ENCODE assay signal across 38 cellular contexts in the genomic region with DNA sequence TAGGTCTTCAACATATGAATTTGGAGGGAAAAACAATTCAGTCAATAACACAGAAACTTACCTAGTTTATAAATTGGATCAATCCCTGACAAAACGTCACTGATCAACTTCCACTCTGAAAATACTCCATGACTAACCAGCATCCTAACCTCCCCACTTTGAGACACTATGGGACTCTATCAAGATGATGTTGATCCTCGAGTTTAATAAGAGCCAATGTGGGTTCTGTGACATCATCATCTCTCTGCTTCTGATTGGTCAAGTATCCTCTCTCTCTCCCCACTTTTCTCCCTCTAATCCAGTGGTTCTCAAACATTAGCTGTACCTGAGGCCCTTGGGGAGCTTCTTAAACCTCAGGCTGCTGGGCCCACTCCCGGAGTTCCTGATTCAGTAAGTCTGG. TPM values are rescaled to one million over a fixed set of nuclear protein-coding genes. Genes with fewer than 3 reads are reported as not detected.
"Had no signal": no experiment of that assay in that cellular context is flagged by ENCODE, and none has a peak within 500 bp of the region (broad histone marks: within the 10 kb centered on the region; RNA-seq: fewer than 3 reads in every experiment).

A gene (plus strand): TSS at position 301 of the 400 bp plus-strand sequence. CDS start 23,896 bp downstream, outside the sequence.

- H3K27me3 Mint-ChIP-seq: activated CD4-positive, alpha-beta memory T cell treated with anti-CD3 and anti-CD28 coated beads for 36 hours; activated CD4-positive, alpha-beta T cell treated with anti-CD3 and anti-CD28 coated beads, Interleukin-2, amount 10 ng/mL, durations not matched to agents 24 days and 14 days; activated naive CD8-positive, alpha-beta T cell treated with anti-CD3 and anti-CD28 coated beads for 36 hours; activated T-helper 17 cell treated with anti-CD3 and anti-CD28 coated beads, Interleukin-2, amount 50 U/mL, for 72 hours had no signal

- H3K4me1 ChIP-seq: adrenal gland, body of pancreas, breast epithelium had no signal

- H3K9me3 Mint-ChIP-seq: activated T-helper 17 cell treated with anti-CD3 and anti-CD28 coated beads, Interleukin-2, amount 50 U/mL, for 72 hours had no signal

- H3K4me3 ChIP-seq: adrenal gland, body of pancreas, breast epithelium had no signal

- H3K27ac Mint-ChIP-seq: activated B cell treated with CpG ODN at 0.5 μM for 24 hours; activated CD4-positive, alpha-beta memory T cell treated with anti-CD3 and anti-CD28 coated beads for 36 hours; activated CD4-positive, alpha-beta T cell treated with anti-CD3 and anti-CD28 coated beads, Interleukin-2, amount 10 ng/mL, durations not matched to agents 24 days and 14 days; activated CD8-positive, alpha-beta T cell treated with anti-CD3 and anti-CD28 coated beads for 36 hours; activated naive CD4-positive, alpha-beta T cell treated with anti-CD3 and anti-CD28 coated beads for 36 hours; activated naive CD4-positive, alpha-beta T cell treated with anti-CD3 and anti-CD28 coated beads, Interleukin-2, amount 50 U/mL, for 72 hours; activated naive CD8-positive, alpha-beta T cell treated with anti-CD3 and anti-CD28 coated beads for 36 hours; activated T-cell treated with anti-CD3 and anti-CD28 coated beads, Interleukin-2, amount 50 U/mL, for 72 hours; activated T-helper 1 cell treated with anti-CD3 and anti-CD28 coated beads, Interleukin-12 subunit alpha, Interleukin-12 subunit beta, Interleukin-2, Interleukin-4 antibody, amounts not matched to agents 30 ng/mL and 10 ng/mL and 1 ng/mL, durations not matched to agents 14 hours and 24 hours and 36 hours; activated T-helper 17 cell treated with anti-CD3 and anti-CD28 coated beads, Interleukin-2, amount 50 U/mL, for 72 hours; T-helper 1 cell treated with Interleukin-12 subunit alpha and Interleukin-12 subunit beta and Interleukin-4 antibody, amounts not matched to agents 30 μg/mL and 1 μg/mL, for 36 hours; T-helper 2 cell treated with Interferon-gamma antibody and Interleukin-4, amounts not matched to agents 5 μg/mL and 100 μg/mL, for 36 hours had no signal

- H3K27me3 ChIP-seq: adrenal gland, body of pancreas, brain microvascular endothelial cell, breast epithelium had no signal

- H3K27ac ChIP-seq: adrenal gland, body of pancreas, brain microvascular endothelial cell, breast epithelium, VCaP had no signal

- H3K9me3 ChIP-seq: adrenal gland had no signal

- H3K36me3 Mint-ChIP-seq: activated CD4-positive, alpha-beta memory T cell treated with anti-CD3 and anti-CD28 coated beads for 36 hours; activated naive CD8-positive, alpha-beta T cell treated with anti-CD3 and anti-CD28 coated beads for 36 hours had no signal

- ATAC-seq: activated CD8-positive, alpha-beta T cell treated with anti-CD3 and anti-CD28 coated beads for 36 hours; activated naive CD4-positive, alpha-beta T cell treated with anti-CD3 and anti-CD28 coated beads, Interleukin-2, amount 50 U/mL, for 72 hours; activated T-cell treated with anti-CD3 and anti-CD28 coated beads, Interleukin-2, amount 50 U/mL, for 4 hours; activated T-cell treated with anti-CD3 and anti-CD28 coated beads, Interleukin-2, amount 50 U/mL, for 72 hours; activated T-helper 17 cell treated with anti-CD3 and anti-CD28 coated beads, Interleukin-2, amount 50 U/mL, for 72 hours; body of pancreas had no signal

- H3K36me3 ChIP-seq: adrenal gland, brain microvascular endothelial cell, breast epithelium had no signal

- H3K4me3 Mint-ChIP-seq: activated B cell treated with CpG ODN at 0.5 μM for 24 hours; activated CD4-positive, alpha-beta memory T cell treated with anti-CD3 and anti-CD28 coated beads for 36 hours; activated CD4-positive, alpha-beta T cell treated with anti-CD3 and anti-CD28 coated beads, Interleukin-2, amount 10 ng/mL, durations not matched to agents 24 days and 14 days; activated CD8-positive, alpha-beta T cell treated with anti-CD3 and anti-CD28 coated beads for 36 hours; activated naive CD4-positive, alpha-beta T cell treated with anti-CD3 and anti-CD28 coated beads for 36 hours; activated naive CD8-positive, alpha-beta T cell treated with anti-CD3 and anti-CD28 coated beads for 36 hours; activated T-cell treated with anti-CD3 and anti-CD28 coated beads, Interleukin-2, amount 50 U/mL, for 4 hours; activated T-cell treated with anti-CD3 and anti-CD28 coated beads, Interleukin-2, amount 50 U/mL, for 72 hours; activated T-helper 1 cell treated with anti-CD3 and anti-CD28 coated beads, Interleukin-12 subunit alpha, Interleukin-12 subunit beta, Interleukin-2, Interleukin-4 antibody, amounts not matched to agents 30 ng/mL and 10 ng/mL and 1 ng/mL, durations not matched to agents 14 hours and 24 hours and 36 hours; activated T-helper 17 cell treated with anti-CD3 and anti-CD28 coated beads, Interleukin-2, amount 50 U/mL, for 72 hours; T-helper 1 cell treated with Interleukin-12 subunit alpha and Interleukin-12 subunit beta and Interleukin-4 antibody, amounts not matched to agents 30 μg/mL and 1 μg/mL, for 36 hours; T-helper 2 cell treated with Interferon-gamma antibody and Interleukin-4, amounts not matched to agents 5 μg/mL and 100 μg/mL, for 36 hours had no signal

- DNase-seq: activated B cell treated with CpG ODN at 0.5 μM for 24 hours; activated CD4-positive, alpha-beta memory T cell treated with anti-CD3 and anti-CD28 coated beads for 36 hours; activated CD4-positive, alpha-beta T cell treated with anti-CD3 and anti-CD28 coated beads for 4 hours; activated CD4-positive, alpha-beta T cell treated with anti-CD3 and anti-CD28 coated beads, Interleukin-2, amount 10 ng/mL, durations not matched to agents 24 days and 14 days; activated CD4-positive, alpha-beta T cell treated with anti-CD3 and anti-CD28 coated beads, Interleukin-2, amount 50 U/mL, for 1 hour; activated CD4-positive, alpha-beta T cell treated with anti-CD3 and anti-CD28 coated beads, Interleukin-2, amount 50 U/mL, for 4 hours; activated CD4-positive, CD25-positive, alpha-beta regulatory T cell treated with anti-CD3 and anti-CD28 coated beads, Interleukin-2, amount 50 U/mL, for 72 hours; activated CD8-positive, alpha-beta memory T cell treated with anti-CD3 and anti-CD28 coated beads, Interleukin-2, amount 50 U/mL, for 4 hours; activated CD8-positive, alpha-beta T cell treated with anti-CD3 and anti-CD28 coated beads for 36 hours; activated effector memory CD4-positive, alpha-beta T cell treated with anti-CD3 and anti-CD28 coated beads, Interleukin-2, amount 50 U/mL, for 16 hours; activated gamma-delta T cell treated with Interleukin-2 at 50 U/mL for 16 hours; activated naive CD4-positive, alpha-beta T cell; activated naive CD4-positive, alpha-beta T cell treated with anti-CD3 and anti-CD28 coated beads for 36 hours; activated naive CD4-positive, alpha-beta T cell treated with anti-CD3 and anti-CD28 coated beads, Interleukin-2, amount 50 U/mL, for 16 hours; activated naive CD8-positive, alpha-beta T cell treated with anti-CD3 and anti-CD28 coated beads for 36 hours; activated T-cell treated with anti-CD3 and anti-CD28 coated beads for 4 hours; activated T-cell treated with anti-CD3 and anti-CD28 coated beads, Interleukin-2, amount 50 U/mL, for 1 hour; activated T-cell treated with anti-CD3 and anti-CD28 coated beads, Interleukin-2, amount 50 U/mL, for 4 hours; activated T-cell treated with anti-CD3 and anti-CD28 coated beads, Interleukin-2, amount 50 U/mL, for 72 hours; adrenal gland; amniotic stem cell; aorta; body of pancreas; brain microvascular endothelial cell; central memory CD4-positive, alpha-beta T cell; T-helper 1 cell; T-helper 2 cell; T-helper 9 cell had no signal

- H3K4me1 Mint-ChIP-seq: activated B cell treated with CpG ODN at 0.5 μM for 24 hours; activated CD4-positive, alpha-beta T cell treated with anti-CD3 and anti-CD28 coated beads, Interleukin-2, amount 10 ng/mL, durations not matched to agents 24 days and 14 days; activated naive CD8-positive, alpha-beta T cell treated with anti-CD3 and anti-CD28 coated beads for 36 hours; activated T-helper 17 cell treated with anti-CD3 and anti-CD28 coated beads, Interleukin-2, amount 50 U/mL, for 72 hours had no signal

- FAIRE-seq: astrocyte, TTC549 had no signal

RNA-seq across cellular contexts. Expression of the gene that starts here (rescaled TPM):
- total RNA-seq: activated B cell treated with CpG ODN at 0.5 μM for 24 hours; activated CD8-positive, alpha-beta memory T cell treated with anti-CD3 and anti-CD28 coated beads for 36 hours; activated naive CD8-positive, alpha-beta T cell treated with anti-CD3 and anti-CD28 coated beads for 36 hours; activated T-cell treated with anti-CD3 and anti-CD28 coated beads, Interleukin-2, amount 50 U/mL, for 4 hours; body of pancreas; breast epithelium had no signal
